In the genomic region with DNA sequence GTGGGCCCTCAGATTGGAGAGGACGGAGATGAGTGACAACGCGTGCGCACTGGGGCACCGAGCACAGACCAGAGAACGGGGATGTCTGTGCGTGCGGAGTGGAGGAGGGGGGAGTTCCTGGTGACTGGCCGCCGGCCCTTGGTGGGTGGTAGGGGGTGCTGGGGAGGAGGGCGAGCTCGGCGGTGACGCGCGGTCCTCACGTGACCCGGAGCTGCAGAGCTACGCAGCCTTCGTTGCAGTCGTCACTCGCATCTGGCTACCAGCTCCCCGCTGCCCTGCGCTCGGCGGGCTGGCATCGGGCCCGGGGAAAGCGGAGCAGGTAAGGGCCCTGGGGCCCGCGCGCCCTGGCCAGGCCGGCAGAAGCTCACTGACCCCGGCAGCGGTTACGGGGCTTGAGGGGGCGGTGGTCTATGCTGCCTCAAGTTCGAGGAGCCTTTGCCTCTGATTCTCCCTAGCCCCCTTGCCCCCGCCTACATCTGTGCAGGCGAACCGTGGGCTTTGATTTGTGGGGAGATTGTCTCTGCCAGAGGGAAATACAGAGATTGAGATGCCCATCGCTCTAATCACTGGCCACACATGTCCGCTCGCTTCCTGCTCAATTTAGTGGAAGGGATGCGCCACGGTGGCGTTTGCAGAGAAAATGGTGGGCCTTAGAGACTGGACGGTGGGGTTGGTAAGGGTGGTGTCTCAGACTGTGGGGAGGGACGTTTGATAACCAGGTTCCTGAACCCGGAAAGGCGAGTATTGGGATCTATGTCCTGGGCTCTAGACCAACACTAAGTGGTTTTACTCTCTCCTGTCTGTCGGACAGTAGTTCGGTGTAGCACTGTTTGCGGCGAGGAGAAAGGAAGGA, we compare ENCODE assay signal across 1 cellular context.
TF ChIP-seq lines count a peak whose summit lies in the region.

A gene (plus strand): TSS at position 245 of the 853 bp plus-strand sequence. CDS start 3,134 bp downstream, outside the sequence.

TF ChIP-seq in H1, 55 proteins besides CTCF, POLR2A, EP300 and RAD21 (continued from another document):
- TF ChIP-seq, protein P1, sequence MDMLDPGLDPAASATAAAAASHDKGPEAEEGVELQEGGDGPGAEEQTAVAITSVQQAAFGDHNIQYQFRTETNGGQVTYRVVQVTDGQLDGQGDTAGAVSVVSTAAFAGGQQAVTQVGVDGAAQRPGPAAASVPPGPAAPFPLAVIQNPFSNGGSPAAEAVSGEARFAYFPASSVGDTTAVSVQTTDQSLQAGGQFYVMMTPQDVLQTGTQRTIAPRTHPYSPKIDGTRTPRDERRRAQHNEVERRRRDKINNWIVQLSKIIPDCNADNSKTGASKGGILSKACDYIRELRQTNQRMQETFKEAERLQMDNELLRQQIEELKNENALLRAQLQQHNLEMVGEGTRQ (IDR thresholded peaks at IDR 0.05; ENCODE audit: low read length): peak; percentile 78
- TF ChIP-seq TAF1 (IDR thresholded peaks at IDR 0.05; ENCODE audit: low read depth, low read length) (peak; percentile 73), JUND (IDR thresholded peaks at IDR 0.05; ENCODE audit: low read length) (no peak), POLR2AphosphoS5 (IDR thresholded peaks at IDR 0.05; ENCODE audit: low read depth, low read length) (peak; percentile 76), CEBPB (IDR thresholded peaks at IDR 0.05; ENCODE audit: low read depth, low read length) (no peak), KDM1A (IDR thresholded peaks at IDR 0.05; ENCODE audit: borderline replicate concordance, low read length) (no peak), SUZ12 (IDR thresholded peaks at IDR 0.05; ENCODE audit: low read length) (no peak), RFX5 (IDR thresholded peaks at IDR 0.05; ENCODE audit: borderline replicate concordance, low read depth, low read length) (no peak), SP4 (IDR thresholded peaks at IDR 0.05; ENCODE audit: low read length) (no peak), CREB1 (IDR thresholded peaks at IDR 0.05) (peak; percentile 83), HDAC6 (IDR thresholded peaks at IDR 0.05; ENCODE audit: low read depth, low read length) (no peak), HDAC2 (IDR thresholded peaks at IDR 0.05; ENCODE audit: borderline replicate concordance in 1 of 2, low read depth in 2 of 2, low read length in 2 of 2) (no peak), BCL11A (IDR thresholded peaks at IDR 0.05; ENCODE audit: low read depth in 2 of 2, low read length in 2 of 2) (no peak), SP1 (IDR thresholded peaks at IDR 0.05; ENCODE audit: low read depth, low read length) (no peak), PHF8 (conservative IDR thresholded peaks at IDR 0.05; ENCODE audit: low read depth, low read length) (peak; percentile 70; the same call in 1 of the 2 replicates), KDM4A (IDR thresholded peaks at IDR 0.05; ENCODE audit: low read depth, low read length, severe bottlenecking) (peak; percentile 22)
- TF ChIP-seq, protein P2, sequence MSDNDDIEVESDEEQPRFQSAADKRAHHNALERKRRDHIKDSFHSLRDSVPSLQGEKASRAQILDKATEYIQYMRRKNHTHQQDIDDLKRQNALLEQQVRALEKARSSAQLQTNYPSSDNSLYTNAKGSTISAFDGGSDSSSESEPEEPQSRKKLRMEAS (IDR thresholded peaks at IDR 0.05): peak; percentile 65
- TF ChIP-seq, protein P3, sequence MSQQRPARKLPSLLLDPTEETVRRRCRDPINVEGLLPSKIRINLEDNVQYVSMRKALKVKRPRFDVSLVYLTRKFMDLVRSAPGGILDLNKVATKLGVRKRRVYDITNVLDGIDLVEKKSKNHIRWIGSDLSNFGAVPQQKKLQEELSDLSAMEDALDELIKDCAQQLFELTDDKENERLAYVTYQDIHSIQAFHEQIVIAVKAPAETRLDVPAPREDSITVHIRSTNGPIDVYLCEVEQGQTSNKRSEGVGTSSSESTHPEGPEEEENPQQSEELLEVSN (IDR thresholded peaks at IDR 0.05): peak; percentile 26; the same call in 1 of the 2 replicates
- TF ChIP-seq, protein P4, sequence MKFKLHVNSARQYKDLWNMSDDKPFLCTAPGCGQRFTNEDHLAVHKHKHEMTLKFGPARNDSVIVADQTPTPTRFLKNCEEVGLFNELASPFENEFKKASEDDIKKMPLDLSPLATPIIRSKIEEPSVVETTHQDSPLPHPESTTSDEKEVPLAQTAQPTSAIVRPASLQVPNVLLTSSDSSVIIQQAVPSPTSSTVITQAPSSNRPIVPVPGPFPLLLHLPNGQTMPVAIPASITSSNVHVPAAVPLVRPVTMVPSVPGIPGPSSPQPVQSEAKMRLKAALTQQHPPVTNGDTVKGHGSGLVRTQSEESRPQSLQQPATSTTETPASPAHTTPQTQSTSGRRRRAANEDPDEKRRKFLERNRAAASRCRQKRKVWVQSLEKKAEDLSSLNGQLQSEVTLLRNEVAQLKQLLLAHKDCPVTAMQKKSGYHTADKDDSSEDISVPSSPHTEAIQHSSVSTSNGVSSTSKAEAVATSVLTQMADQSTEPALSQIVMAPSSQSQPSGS (IDR thresholded peaks at IDR 0.05; ENCODE audit: low read length): no peak
